ENCODE assay signal across 8 cellular contexts in the genomic region with DNA sequence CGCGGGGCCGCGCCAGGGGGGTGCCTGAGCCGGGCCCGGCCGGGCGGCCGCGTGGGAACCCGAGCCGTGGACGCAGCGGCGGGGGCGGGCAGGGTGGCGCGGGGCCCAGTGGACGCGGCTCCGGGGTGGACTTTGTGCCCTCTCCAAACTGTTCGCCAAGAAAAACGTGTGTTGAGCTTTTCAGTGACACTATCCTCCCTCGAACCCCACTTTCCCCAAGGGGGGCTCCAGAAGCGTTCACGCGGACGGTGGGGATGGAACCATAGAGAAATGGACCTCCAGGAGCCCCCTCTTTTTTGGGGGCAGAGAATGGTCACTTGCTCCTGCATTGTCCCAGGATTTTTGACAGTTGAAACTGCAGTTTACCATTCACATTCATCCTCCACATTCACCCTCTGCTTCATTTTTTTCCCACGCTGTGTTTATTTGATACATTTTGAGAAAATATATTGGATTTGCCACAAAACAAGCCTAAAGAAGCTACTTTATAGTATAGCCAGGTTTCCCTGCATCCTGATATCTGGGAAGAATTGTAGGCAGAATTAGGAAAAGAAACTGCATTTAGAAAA. TPM values are rescaled to one million over a fixed set of nuclear protein-coding genes. Genes with fewer than 3 reads are reported as not detected.
DNase-seq lines count a peak whose midpoint lies in the region; ATAC-seq and TF ChIP-seq lines count a peak whose summit lies in the region.

No MANE protein-coding gene starts in this region.

- H3K4me3 ChIP-seq in kidney epithelial cell (ENCODE audit: low read depth, low read length) (peak overlapping the region; percentile 52), testis (peak overlapping the region; percentile 62 to 65)

- peak overlapping the region; percentile 96 for H3K4me3 Mint-ChIP-seq in activated CD4-positive, alpha-beta T cell treated with anti-CD3 and anti-CD28 coated beads, Interleukin-2, amount 10 ng/mL, durations not matched to agents 24 days and 14 days

- ATAC-seq in activated naive CD4-positive, alpha-beta T cell treated with anti-CD3 and anti-CD28 coated beads, Interleukin-2, amount 50 U/mL, for 72 hours, result no peak
- ATAC-seq in GM18511 (IDR thresholded peaks at IDR 0.05; ENCODE audit: unreplicated experiment), result no peak

- POLR2A ChIA-PET in GM10248 (lab: Yijun Ruan, JAX), result no interaction called here

- TF ChIP-seq CTCF in kidney epithelial cell (IDR thresholded peaks at IDR 0.05; ENCODE audit: insufficient read depth, low read length, poor library complexity, severe bottlenecking), result no peak
- TF ChIP-seq CTCF in testis (IDR thresholded peaks at IDR 0.05), result no peak
- no peak for TF ChIP-seq CTCF in GM10248 (IDR thresholded peaks at IDR 0.05; ENCODE audit: control extremely low read depth, extremely low read depth, low read depth, missing control alignments)

- peaks cover 15% of the 10 kb centered on the region for H3K4me1 ChIP-seq in testis

- intact Hi-C loops in activated CD4-positive, alpha-beta T cell treated with anti-CD3 and anti-CD28 coated beads, Interleukin-2, amount 10 ng/mL, durations not matched to agents 24 days and 14 days (cut with micrococcal nuclease), result loop anchor here (2.0 kb wide), 1 partner anchor 34 kb away; no protein-coding TSS in a partner anchor
- intact Hi-C loops in testis (cut with DNase I; ENCODE audit: low total_unique reads), result no loop called here

- H3K36me3 ChIP-seq in kidney epithelial cell (ENCODE audit: control insufficient read depth, insufficient read depth, low read length) (no peaks in the 10 kb centered on the region), testis (ENCODE audit: low read depth, missing control alignments) (no peaks in the 10 kb centered on the region)

- DNase-seq in activated CD4-positive, alpha-beta T cell treated with anti-CD3 and anti-CD28 coated beads, Interleukin-2, amount 10 ng/mL, durations not matched to agents 24 days and 14 days, result no peak
- no peak for DNase-seq in activated CD4-positive, alpha-beta T cell treated with anti-CD3 and anti-CD28 coated beads, Interleukin-2, amount 50 U/mL, for 48 hours
- DNase-seq in activated naive CD4-positive, alpha-beta T cell treated with anti-CD3 and anti-CD28 coated beads, Interleukin-2, amount 50 U/mL, for 72 hours (ENCODE audit: low spot score in 2 of 2), result no peak
- DNase-seq in kidney epithelial cell (ENCODE audit: low read depth), result no peak
- DNase-seq in testis, result no peak
- no peak for DNase-seq in GM10248 (ENCODE audit: extremely low spot score)
- no peak for DNase-seq in mucosa of gallbladder (ENCODE audit: low spot score)

- no peak for TF ChIP-seq POLR2A in testis (IDR thresholded peaks at IDR 0.05)

- no peaks in the 10 kb centered on the region for H3K27me3 Mint-ChIP-seq in activated CD4-positive, alpha-beta T cell treated with anti-CD3 and anti-CD28 coated beads, Interleukin-2, amount 10 ng/mL, durations not matched to agents 24 days and 14 days

- CTCF ChIA-PET in GM10248 (lab: Yijun Ruan, JAX), result interaction anchor here (0.6 kb wide), 1 partner anchor 281 kb away, joined by 3 read pairs; the partner anchor contains the start of gene EDN1

- peaks cover 31% of the 10 kb centered on the region for H3K4me1 Mint-ChIP-seq in activated CD4-positive, alpha-beta T cell treated with anti-CD3 and anti-CD28 coated beads, Interleukin-2, amount 10 ng/mL, durations not matched to agents 24 days and 14 days

- H3K9me3 Mint-ChIP-seq in activated CD4-positive, alpha-beta T cell treated with anti-CD3 and anti-CD28 coated beads, Interleukin-2, amount 10 ng/mL, durations not matched to agents 24 days and 14 days, result peaks cover under 1% of the 10 kb centered on the region
- peaks cover 0 to 5% of the 10 kb centered on the region in 2 donors for H3K9me3 Mint-ChIP-seq in activated naive CD4-positive, alpha-beta T cell treated with anti-CD3 and anti-CD28 coated beads, Interleukin-2, amount 50 U/mL, for 72 hours

- peak overlapping the region; percentile 99 for H3K27ac Mint-ChIP-seq in activated CD4-positive, alpha-beta T cell treated with anti-CD3 and anti-CD28 coated beads, Interleukin-2, amount 10 ng/mL, durations not matched to agents 24 days and 14 days
- H3K27ac Mint-ChIP-seq in activated naive CD4-positive, alpha-beta T cell treated with anti-CD3 and anti-CD28 coated beads, Interleukin-2, amount 50 U/mL, for 72 hours, result peak overlapping the region; percentile 98 to 100

- peak overlapping the region; percentile 56 to 93 for H3K27ac ChIP-seq in testis

- WGBS in testis, 2 donors, result 0% methylated on average over 5 to 11 of the region's 29 CpGs

- peaks cover 20% of the 10 kb centered on the region for H3K36me3 Mint-ChIP-seq in activated CD4-positive, alpha-beta T cell treated with anti-CD3 and anti-CD28 coated beads, Interleukin-2, amount 10 ng/mL, durations not matched to agents 24 days and 14 days (ENCODE audit: low read depth)
- H3K36me3 Mint-ChIP-seq in activated naive CD4-positive, alpha-beta T cell treated with anti-CD3 and anti-CD28 coated beads, Interleukin-2, amount 50 U/mL, for 72 hours, result peaks cover 24 to 36% of the 10 kb centered on the region in 2 donors

- no peaks in the 10 kb centered on the region for H3K9me3 ChIP-seq in testis

- no peaks in the 10 kb centered on the region for H3K27me3 ChIP-seq in kidney epithelial cell (ENCODE audit: control insufficient read depth, insufficient read depth, low read length)
- no peaks in the 10 kb centered on the region for H3K27me3 ChIP-seq in testis

RNA-seq across cellular contexts. Expression of gene HIVEP1, which starts 2.8 kb away (rescaled TPM):
- total RNA-seq in activated CD4-positive, alpha-beta T cell treated with anti-CD3 and anti-CD28 coated beads, Interleukin-2, amount 10 ng/mL, durations not matched to agents 24 days and 14 days, result 55.3 and 57.6 TPM in 2 replicates
- 10 to 100 TPM; 54.3 to 75.6 TPM for total RNA-seq in activated naive CD4-positive, alpha-beta T cell treated with anti-CD3 and anti-CD28 coated beads, Interleukin-2, amount 50 U/mL, for 72 hours
- total RNA-seq in kidney epithelial cell, result 35.5 and 45.4 TPM in 2 replicates
- total RNA-seq in testis, result 10 to 100 TPM; 44.1 to 53.3 TPM
- 15.5 TPM for polyA plus RNA-seq in testis (ENCODE audit: insufficient read depth, low read depth, low replicate concordance)
- total RNA-seq in mucosa of gallbladder, result 15.2 TPM
